In the genomic region with DNA sequence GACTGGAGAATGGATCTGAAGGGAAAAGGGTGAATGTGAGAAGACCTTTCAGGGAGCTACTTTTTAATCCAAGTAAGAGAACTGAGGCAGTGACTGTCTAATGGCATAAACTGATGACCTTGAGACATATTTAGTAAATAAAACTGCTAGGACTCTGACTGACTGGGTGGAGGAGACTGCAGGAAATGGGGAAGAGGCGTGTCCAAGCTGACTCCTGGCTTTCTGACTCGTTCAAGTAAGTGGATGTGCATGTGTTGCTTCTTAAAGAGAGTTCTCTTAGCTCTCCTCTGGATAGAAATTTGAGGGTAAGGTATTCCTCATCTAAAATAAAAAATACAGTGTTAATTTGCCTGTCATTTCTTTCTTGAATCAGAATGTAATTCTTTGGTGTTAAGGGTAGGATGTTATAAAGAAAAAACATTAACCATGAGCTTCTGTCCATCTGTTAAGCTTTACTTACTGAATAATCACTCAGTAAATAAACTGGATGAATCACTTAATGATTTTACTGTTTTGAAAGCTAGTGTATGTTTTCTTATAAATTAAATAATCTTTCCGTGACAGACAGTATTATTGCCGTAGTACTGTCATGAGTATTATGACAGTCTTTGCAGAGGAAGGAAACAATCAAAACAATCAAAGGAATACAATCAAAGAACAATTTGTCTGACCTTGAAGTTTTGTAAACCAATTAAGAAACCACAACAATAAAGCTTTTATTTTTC, we compare ENCODE assay signal across 20 cellular contexts. TPM values are rescaled to one million over a fixed set of nuclear protein-coding genes. Genes with fewer than 3 reads are reported as not detected.
A peak's percentile ranks its signal among the peaks of the same experiment; 100 is the strongest.
DNase-seq lines count a peak whose midpoint lies in the region; FAIRE-seq and TF ChIP-seq lines count a peak whose summit lies in the region.
"Had no signal": no experiment of that assay in that cellular context is flagged by ENCODE, and none has a peak within 500 bp of the region (broad histone marks: within the 10 kb centered on the region; RNA-seq: fewer than 3 reads in every experiment).

No MANE protein-coding gene starts in this region.

- H3K9me3 ChIP-seq in fibroblast of lung (ENCODE audit: control insufficient read depth, insufficient read depth, low read depth, low read length) = no peaks in the 10 kb centered on the region
- H3K9me3 ChIP-seq in smooth muscle cell (replicated peaks; ENCODE audit: low read depth) = no peaks in the 10 kb centered on the region
- H3K9me3 ChIP-seq: neutrophil, sigmoid colon had no signal

- H2AFZ ChIP-seq in fibroblast of lung (ENCODE audit: low read length) (peak overlapping the region; percentile 39), smooth muscle cell (ENCODE audit: low read depth) (peak overlapping the region; percentile 42)

- DNase-seq in NCI-H82 (lab: John Stamatoyannopoulos, UW) = peak; percentile 1
- no peak for DNase-seq in NCI-H82 treated with DMSO at 0.1 percent for 48 hours (lab: John Stamatoyannopoulos, UW; ENCODE audit: unreplicated experiment)
- DNase-seq in RKO (ENCODE audit: low spot score) = peak; percentile 31
- peak; percentile 13 to 26 for DNase-seq in fibroblast of lung (ENCODE audit: low read depth in 2 of 2)
- DNase-seq in smooth muscle cell (lab: John Stamatoyannopoulos, UW; ENCODE audit: unreplicated experiment) = no peak
- DNase-seq in NCI-H345 (lab: John Stamatoyannopoulos, UW) = no peak
- DNase-seq in D721Med (ENCODE audit: insufficient read length, low spot score) = no peak
- DNase-seq in DMS153 (lab: John Stamatoyannopoulos, UW) = no peak
- DNase-seq: activated CD8-positive, alpha-beta memory T cell treated with anti-CD3 and anti-CD28 coated beads, Interleukin-2, amount 10 ng/mL, durations not matched to agents 7 days and 5 days; Calu3; foreskin melanocyte; H9; NCI-H1436 treated with DMSO at 0.1 percent for 48 hours; NCI-H510A treated with DMSO at 0.1 percent for 48 hours; SHP77 treated with DMSO at 0.1 percent for 48 hours; sigmoid colon; stimulated activated CD4-positive, alpha-beta T cell treated with anti-CD3 and anti-CD28 coated beads, Interleukin-4, amount 100 ng/mL, for 4 hours; WERI-Rb-1 had no signal

- H3K79me2 ChIP-seq in fibroblast of lung (ENCODE audit: control insufficient read depth, insufficient read depth, low read length) = no peaks in the 10 kb centered on the region
- no peaks in the 10 kb centered on the region for H3K79me2 ChIP-seq in smooth muscle cell (ENCODE audit: low read depth)

- no peaks in the 10 kb centered on the region for H3K4me1 ChIP-seq in fibroblast of lung (ENCODE audit: control insufficient read depth, extremely low read depth, insufficient read depth, low read length)
- H3K4me1 ChIP-seq in smooth muscle cell (ENCODE audit: low read depth) = no peaks in the 10 kb centered on the region

- TF ChIP-seq CTCF in fibroblast of lung (conservative IDR thresholded peaks at IDR 0.05 in 1 of 2, IDR thresholded peaks at IDR 0.05 in 1 of 2; ENCODE audit: low read depth in 1 of 2, low read length in 2 of 2) (no peak), smooth muscle cell (IDR thresholded peaks at IDR 0.05; ENCODE audit: borderline replicate concordance, insufficient read depth, poor library complexity, severe bottlenecking) (no peak), D721Med (IDR thresholded peaks at IDR 0.05; ENCODE audit: insufficient read depth, missing control alignments) (no peak)

- H3K36me3 ChIP-seq in fibroblast of lung (ENCODE audit: control insufficient read depth, insufficient read depth, low read length) (no peaks in the 10 kb centered on the region), smooth muscle cell (ENCODE audit: low read depth) (no peaks in the 10 kb centered on the region)
- H3K36me3 ChIP-seq: neutrophil, sigmoid colon, WERI-Rb-1 had no signal

- H3K27me3 ChIP-seq in fibroblast of lung (ENCODE audit: control insufficient read depth, insufficient read depth, low read length) (no peaks in the 10 kb centered on the region), smooth muscle cell (ENCODE audit: low read depth) (no peaks in the 10 kb centered on the region)
- H3K27me3 ChIP-seq: neutrophil, sigmoid colon had no signal

- H3K9ac ChIP-seq in fibroblast of lung (ENCODE audit: insufficient read depth, low read length) (no peak overlapping the region), smooth muscle cell (ENCODE audit: low read depth) (no peak overlapping the region)

- H3K27ac ChIP-seq in fibroblast of lung (ENCODE audit: insufficient read depth, low read length) (no peak overlapping the region), smooth muscle cell (ENCODE audit: low read depth) (no peak overlapping the region)
- H3K27ac ChIP-seq: neutrophil, sigmoid colon, WERI-Rb-1 had no signal

- H3K4me2 ChIP-seq in fibroblast of lung (ENCODE audit: extremely low read depth, insufficient read depth, low read length) (no peak overlapping the region), smooth muscle cell (no peak overlapping the region)

- FAIRE-seq in D721Med (lab: Jason Lieb, UNC) = no peak

- 61% methylated on average over 4 of the region's 4 CpGs for WGBS in smooth muscle cell (ENCODE audit: low lambda C conversion rate)

- H4K20me1 ChIP-seq in fibroblast of lung (ENCODE audit: control insufficient read depth, extremely low read depth, insufficient read depth, low read length) (no peaks in the 10 kb centered on the region), smooth muscle cell (ENCODE audit: low read depth) (no peaks in the 10 kb centered on the region)

- H3F3A ChIP-seq in smooth muscle cell (ENCODE audit: low read depth) = no peaks in the 10 kb centered on the region

- H3K4me3 ChIP-seq in fibroblast of lung (replicated peaks in 1 of 4; ENCODE audit: control extremely low read depth in 1 of 4, insufficient read depth in 1 of 4, low read depth in 3 of 4, low read length in 4 of 4) (no peak overlapping the region), smooth muscle cell (no peak overlapping the region)
- H3K4me3 ChIP-seq: sigmoid colon had no signal

RNA-seq across cellular contexts. Expression of a gene that starts 58.4 kb away (rescaled TPM):
- 2.3 and 3.8 TPM in 2 replicates for total RNA-seq in fibroblast of lung
- 1.9 and 2.7 TPM in 2 replicates for polyA plus RNA-seq in fibroblast of lung
- polyA plus RNA-seq in fibroblast of lung (2012) = 1.0 and 1.1 TPM in 2 replicates
- polyA minus RNA-seq in fibroblast of lung (ENCODE audit: low replicate concordance) = 0.52 TPM in 1 of 2 replicates, not detected in the other
- total RNA-seq in smooth muscle cell = 9.0 and 11.6 TPM in 2 replicates
- 5.5 and 7.9 TPM in 2 replicates for polyA plus RNA-seq in smooth muscle cell
- total RNA-seq: mesenteric fat pad had no signal

Comparison
In these comparisons a context has a peak if more than half of its experiments do, and no peak if none do; other contexts are left out.
1. DNase-seq: peak in NCI-H82 (single experiment), RKO (single experiment) and fibroblast of lung (2 of 2); none in NCI-H82 treated with DMSO at 0.1 percent for 48 hours (single experiment), smooth muscle cell (single experiment), NCI-H345 (single experiment), D721Med (single experiment) and DMS153 (single experiment).